In the genomic region with DNA sequence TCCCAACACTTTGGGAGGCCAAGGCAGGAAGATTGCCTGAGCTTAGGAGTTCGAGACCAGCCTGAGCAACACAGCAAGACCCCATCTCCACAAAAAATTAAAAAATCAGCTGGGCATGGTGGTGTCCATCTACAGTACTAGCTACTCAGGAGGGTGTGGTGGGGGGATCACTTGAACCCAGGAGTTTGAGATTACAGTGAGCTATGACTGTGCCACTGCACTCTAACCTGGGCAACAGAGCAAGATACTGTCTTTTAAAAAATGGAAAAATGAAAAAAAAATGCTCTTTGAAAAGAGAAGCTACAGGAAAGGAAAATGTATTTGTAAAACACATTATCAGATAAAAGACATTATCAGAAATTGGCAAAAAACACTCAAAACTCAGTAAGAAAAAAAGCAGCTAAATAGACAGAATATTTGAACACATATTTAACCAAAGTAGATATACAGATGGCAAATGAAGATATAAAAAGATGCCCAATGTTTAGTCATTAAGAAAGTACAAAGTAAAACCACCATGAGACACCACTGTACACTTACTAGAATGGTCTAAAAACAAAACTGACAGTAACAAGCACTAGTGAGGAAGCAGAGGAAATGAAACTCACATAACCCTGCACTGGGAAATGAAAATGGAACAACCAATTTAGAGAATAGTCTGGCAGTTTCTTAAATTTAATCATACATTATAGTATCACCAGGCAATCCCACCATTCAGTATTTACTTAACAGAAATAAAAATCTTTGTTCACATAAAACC, we compare ENCODE assay signal across 8 cellular contexts. TPM values are rescaled to one million over a fixed set of nuclear protein-coding genes. Genes with fewer than 3 reads are reported as not detected.
DNase-seq lines count a peak whose midpoint lies in the region; ATAC-seq lines count a peak whose summit lies in the region.
"Had no signal": no experiment of that assay in that cellular context is flagged by ENCODE, and none has a peak within 500 bp of the region (broad histone marks: within the 10 kb centered on the region; RNA-seq: fewer than 3 reads in every experiment).

No MANE protein-coding gene starts in this region.

- DNase-seq in naive thymus-derived CD4-positive, alpha-beta T cell = no peak
- DNase-seq in NCI-H2029 (lab: John Stamatoyannopoulos, UW) (no peak), SJCRH30 (no peak), ureter (ENCODE audit: low spot score) (no peak)

- no peaks in the 10 kb centered on the region for H3K9me3 Mint-ChIP-seq in IgD-negative memory B cell
- H3K9me3 Mint-ChIP-seq in naive thymus-derived CD4-positive, alpha-beta T cell = peaks cover 0 to 3% (median 0%) of the 10 kb centered on the region in 11 donors

- CTCF ChIA-PET in naive thymus-derived CD4-positive, alpha-beta T cell (lab: Charles Lee) = interaction anchor here (0.8 to 1.3 kb wide), 5 partner anchors 10 to 547 kb away, joined by 3 to 4 read pairs (median 3); no protein-coding TSS in a partner anchor

- peaks cover 0 to 63% (median 5%) of the 10 kb centered on the region in 3 experiments for H3K36me3 ChIP-seq in naive thymus-derived CD4-positive, alpha-beta T cell (ENCODE audit: control insufficient read depth in 2 of 3, insufficient read depth in 3 of 3, low read length in 3 of 3)
- peaks cover 84% of the 10 kb centered on the region for H3K36me3 ChIP-seq in SJCRH30

- peaks cover 9% of the 10 kb centered on the region for H3K36me3 Mint-ChIP-seq in IgD-negative memory B cell
- peaks cover 17 to 49% (median 29%) of the 10 kb centered on the region in 5 donors for H3K36me3 Mint-ChIP-seq in naive thymus-derived CD4-positive, alpha-beta T cell

- POLR2A ChIA-PET in naive thymus-derived CD4-positive, alpha-beta T cell (lab: Charles Lee) = interaction anchor here (0.6 kb wide), 1 partner anchor 356 kb away, joined by 4 read pairs; no protein-coding TSS in a partner anchor

- H3K9me3 ChIP-seq in naive thymus-derived CD4-positive, alpha-beta T cell (ENCODE audit: control insufficient read depth in 2 of 3, low read length in 3 of 3) = no peaks in the 10 kb centered on the region
- no peaks in the 10 kb centered on the region for H3K9me3 ChIP-seq in SJCRH30 (replicated peaks)

- peaks cover 22 to 39% (median 22%) of the 10 kb centered on the region in 3 donors for H3K4me1 Mint-ChIP-seq in IgD-negative memory B cell
- H3K4me1 Mint-ChIP-seq in naive thymus-derived CD4-positive, alpha-beta T cell = peaks cover 4 to 69% (median 25%) of the 10 kb centered on the region in 7 donors

- H3K27me3 ChIP-seq in naive thymus-derived CD4-positive, alpha-beta T cell (ENCODE audit: control insufficient read depth in 2 of 2, insufficient read depth in 2 of 2, low read length in 2 of 2) = no peaks in the 10 kb centered on the region
- H3K27me3 ChIP-seq in SJCRH30 = no peaks in the 10 kb centered on the region

- H3K4me1 ChIP-seq in naive thymus-derived CD4-positive, alpha-beta T cell (ENCODE audit: control insufficient read depth in 2 of 2, insufficient read depth in 2 of 2, low read length in 2 of 2) = no peaks in the 10 kb centered on the region
- H3K4me1 ChIP-seq in SJCRH30 = no peaks in the 10 kb centered on the region

- peak overlapping the region in 2 of 4 donors; percentile 41 to 76 for H3K4me3 Mint-ChIP-seq in IgD-negative memory B cell
- H3K4me3 Mint-ChIP-seq in naive thymus-derived CD4-positive, alpha-beta T cell = peak overlapping the region in 2 of 10 donors; percentile 45 to 56

- ATAC-seq in GM18907 (IDR thresholded peaks at IDR 0.05; ENCODE audit: unreplicated experiment) (peak; percentile 98), GM21825 (IDR thresholded peaks at IDR 0.05; ENCODE audit: unreplicated experiment) (peak; percentile 98)
- peak; percentile 72 for ATAC-seq in naive thymus-derived CD4-positive, alpha-beta T cell

- no peak overlapping the region for H3K27ac ChIP-seq in naive thymus-derived CD4-positive, alpha-beta T cell (ENCODE audit: low read depth, low read length)
- H3K27ac ChIP-seq in SJCRH30 = no peak overlapping the region
- H3K27ac ChIP-seq: HL-60 had no signal

- peak overlapping the region; percentile 68 to 91 (median 83) for H3K27ac Mint-ChIP-seq in IgD-negative memory B cell
- peak overlapping the region; percentile 32 to 88 (median 75) for H3K27ac Mint-ChIP-seq in naive thymus-derived CD4-positive, alpha-beta T cell

- no peak overlapping the region for H3K4me3 ChIP-seq in naive thymus-derived CD4-positive, alpha-beta T cell (ENCODE audit: low read length)
- no peak overlapping the region for H3K4me3 ChIP-seq in SJCRH30

- H3K27me3 Mint-ChIP-seq in IgD-negative memory B cell = no peaks in the 10 kb centered on the region
- no peaks in the 10 kb centered on the region for H3K27me3 Mint-ChIP-seq in naive thymus-derived CD4-positive, alpha-beta T cell

- intact Hi-C loops in naive thymus-derived CD4-positive, alpha-beta T cell (cut with micrococcal nuclease) = loop anchor here (1.0 to 5.0 kb wide), 5 partner anchors 34 to 644 kb away; a partner anchor contains a TSS

RNA-seq across cellular contexts. Expression of a gene that starts 40.5 kb away (rescaled TPM):
- polyA plus RNA-seq in IgD-negative memory B cell = 24.2 TPM
- 10 to 100 TPM; 14.5 to 26.0 (median 19.2) TPM for total RNA-seq in naive thymus-derived CD4-positive, alpha-beta T cell
- 10 to 100 TPM; 15.8 to 27.0 TPM for polyA plus RNA-seq in naive thymus-derived CD4-positive, alpha-beta T cell
- 13.8 and 14.0 TPM in 2 replicates for total RNA-seq in SJCRH30 (2014; rRNA removed; shearing (Covaris generic))
- 14.6 TPM for total RNA-seq in ureter
